ENCODE assay signal across 13 cellular contexts in the genomic region with DNA sequence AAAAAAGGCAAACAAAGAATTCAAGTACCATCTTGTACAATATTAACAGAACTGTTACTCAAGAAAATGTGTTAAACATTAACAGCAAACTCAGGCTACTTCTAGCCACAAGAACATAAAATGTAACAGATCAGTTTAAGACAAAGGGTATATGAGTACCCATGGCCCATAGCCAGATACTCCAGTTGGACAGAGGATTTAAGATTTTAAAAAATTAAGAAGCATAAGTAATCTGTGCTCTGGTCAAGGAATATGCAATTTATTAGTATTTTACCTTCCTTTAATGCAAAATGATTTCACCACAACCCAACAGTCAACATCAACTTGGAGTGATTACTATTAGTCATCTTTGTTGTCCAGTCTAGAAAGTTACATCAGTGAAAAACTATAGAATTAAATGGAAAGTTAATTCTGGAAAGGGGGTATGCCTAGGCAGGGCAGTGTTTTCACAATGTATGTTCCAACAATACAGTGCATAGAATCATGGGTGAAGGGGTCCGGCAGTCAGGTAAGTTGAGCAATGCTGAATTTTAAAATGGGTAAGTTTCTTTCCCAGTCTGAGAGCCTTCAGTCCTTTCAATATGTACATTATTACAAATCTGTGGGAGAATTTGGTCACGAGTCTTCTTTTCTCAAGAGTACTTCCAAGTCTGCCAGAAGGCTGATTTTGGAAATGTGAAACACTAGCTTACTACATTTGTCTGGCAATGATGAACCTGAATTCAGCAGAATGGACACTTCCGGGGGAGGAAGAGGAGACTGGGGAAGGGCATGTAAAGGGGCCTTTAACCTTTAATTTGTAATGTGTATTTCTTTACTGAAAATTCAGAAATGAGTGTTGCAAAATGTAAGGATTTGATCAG. TPM values are rescaled to one million over a fixed set of nuclear protein-coding genes. Genes with fewer than 3 reads are reported as not detected.
DNase-seq lines count a peak whose midpoint lies in the region; ATAC-seq and TF ChIP-seq lines count a peak whose summit lies in the region.
"Had no signal": no experiment of that assay in that cellular context is flagged by ENCODE, and none has a peak within 500 bp of the region (broad histone marks: within the 10 kb centered on the region; RNA-seq: fewer than 3 reads in every experiment).

No MANE protein-coding gene starts in this region.

- peak overlapping the region; percentile 84 for H3K27ac Mint-ChIP-seq in osteocyte (ENCODE audit: unreplicated experiment)

- DNase-seq in cardiac fibroblast (ENCODE audit: low read depth in 2 of 2), result peak; percentile 18 to 21
- DNase-seq in osteocyte (ENCODE audit: extremely low spot score, unreplicated experiment), result no peak
- no peak for DNase-seq in spleen
- DNase-seq in NOMO-1 treated with DMSO at 0.1 percent for 48 hours (lab: John Stamatoyannopoulos, UW; ENCODE audit: unreplicated experiment), result no peak
- DNase-seq in 8988T, result no peak
- DNase-seq in testis, result no peak
- DNase-seq: activated gamma-delta T cell; stimulated activated CD4-positive, alpha-beta T cell treated with anti-CD3 and anti-CD28 coated beads, Interleukin-12 subunit alpha, Interleukin-12 subunit beta, amount 100 ng/mL, for 4 hours; WERI-Rb-1 had no signal

- peaks cover 14% of the 10 kb centered on the region for H3K36me3 Mint-ChIP-seq in osteocyte (ENCODE audit: unreplicated experiment)

- TF ChIP-seq CTCF in cardiac fibroblast (IDR thresholded peaks at IDR 0.05; ENCODE audit: low read depth, low read length) (no peak), osteocyte (IDR thresholded peaks at IDR 0.05) (no peak), spleen (IDR thresholded peaks at IDR 0.05 in 8 of 11, conservative IDR thresholded peaks at IDR 0.05 in 3 of 11) (no peak), testis (IDR thresholded peaks at IDR 0.05) (no peak)

- H3K4me3 Mint-ChIP-seq in osteocyte (ENCODE audit: unreplicated experiment), result no peak overlapping the region

- H3K27me3 ChIP-seq in spleen (replicated peaks in 1 of 7) (no peaks in the 10 kb centered on the region), testis (no peaks in the 10 kb centered on the region)

- H3K9me3 Mint-ChIP-seq in osteocyte (ENCODE audit: unreplicated experiment), result no peaks in the 10 kb centered on the region

- no peaks in the 10 kb centered on the region for H3K9me3 ChIP-seq in spleen
- no peaks in the 10 kb centered on the region for H3K9me3 ChIP-seq in testis

- ATAC-seq in GM19025 (IDR thresholded peaks at IDR 0.05; ENCODE audit: low read depth, unreplicated experiment), result peak; percentile 68
- ATAC-seq in HG02981 (IDR thresholded peaks at IDR 0.05; ENCODE audit: unreplicated experiment), result peak; percentile 67

- no peak for TF ChIP-seq POLR2A in spleen (IDR thresholded peaks at IDR 0.05)
- TF ChIP-seq POLR2A in testis (IDR thresholded peaks at IDR 0.05), result no peak

- H3K4me1 ChIP-seq in spleen, result peaks cover 0 to 4% (median 0%) of the 10 kb centered on the region in 6 donors
- H3K4me1 ChIP-seq in testis, result peaks cover 21% of the 10 kb centered on the region

- 91 to 100% (median 94%) methylated on average over 3 of the region's 3 CpGs for WGBS in spleen, 5 donors
- WGBS in testis, 2 donors, result 74% methylated on average over 3 of the region's 3 CpGs

- H3K4me3 ChIP-seq in cardiac fibroblast (replicated peaks in 1 of 2; ENCODE audit: low read depth in 2 of 2, low read length in 2 of 2) (no peak overlapping the region), spleen (no peak overlapping the region), testis (no peak overlapping the region)
- H3K4me3 ChIP-seq: coronary artery had no signal

- H3K27ac ChIP-seq in spleen, result no peak overlapping the region
- H3K27ac ChIP-seq in testis, result no peak overlapping the region
- H3K27ac ChIP-seq: coronary artery, RWPE1, WERI-Rb-1 had no signal

- peaks cover 29% of the 10 kb centered on the region for H3K4me1 Mint-ChIP-seq in osteocyte (ENCODE audit: unreplicated experiment)

- intact Hi-C loops in spleen (cut with DNase I; ENCODE audit: low total_unique reads) (no loop called here), testis (cut with DNase I; ENCODE audit: low total_unique reads) (no loop called here)

- H3K36me3 ChIP-seq in spleen, result peaks cover 0 to 39% (median 0%) of the 10 kb centered on the region in 6 donors
- H3K36me3 ChIP-seq in testis (ENCODE audit: low read depth, missing control alignments), result no peaks in the 10 kb centered on the region

- H3K27me3 Mint-ChIP-seq in osteocyte (ENCODE audit: unreplicated experiment), result no peaks in the 10 kb centered on the region

RNA-seq across cellular contexts. Expression of a gene that starts 34.5 kb away (rescaled TPM):
- total RNA-seq in osteocyte (7.5 and 8.4 TPM in 2 replicates), spleen (10 to 100 TPM in 3 of 7 donors, 1 to 10 TPM in 4; 3.7 to 13.2 (median 9.6) TPM), testis (10 to 100 TPM; 12.9 to 13.2 TPM)
- polyA plus RNA-seq in spleen (1 to 10 TPM; 8.3 to 9.0 (median 8.8) TPM), testis (ENCODE audit: insufficient read depth, low read depth, low replicate concordance) (7.4 TPM)

Comparison
In these comparisons a context has a peak if more than half of its experiments do, and no peak if none do; other contexts are left out.
1. DNase-seq: peak in cardiac fibroblast (2 of 2); none in osteocyte (single experiment), spleen (single experiment), NOMO-1 treated with DMSO at 0.1 percent for 48 hours (single experiment), 8988T (single experiment) and testis (single experiment).